ENCODE assay signal across 8 cellular contexts in the genomic region with DNA sequence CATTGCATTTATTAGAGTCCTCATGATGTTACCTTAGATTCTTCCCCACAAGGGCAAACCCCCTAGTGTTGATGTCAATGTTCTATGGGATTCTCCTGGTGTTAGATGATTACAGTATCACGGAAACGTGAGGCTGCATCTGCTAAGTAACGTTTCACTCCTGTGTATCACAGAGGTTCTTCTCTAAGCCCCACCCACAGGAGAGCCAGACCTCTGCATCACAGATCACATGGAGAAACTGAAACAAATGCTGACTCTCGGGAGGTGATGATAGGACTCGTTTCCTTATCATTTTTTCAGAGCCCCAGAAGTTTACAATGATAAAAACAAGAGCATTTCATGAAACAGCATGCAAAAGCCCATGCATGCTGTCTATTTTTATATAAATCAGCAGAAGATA.
DNase-seq lines count a peak whose midpoint lies in the region; ATAC-seq and TF ChIP-seq lines count a peak whose summit lies in the region.

No MANE protein-coding gene starts in this region.

- no peaks in the 10 kb centered on the region for H3K9me3 ChIP-seq in CD8-positive, alpha-beta memory T cell (ENCODE audit: low read length)
- H3K9me3 ChIP-seq in tibial artery = no peaks in the 10 kb centered on the region

- peaks cover 2 to 5% of the 10 kb centered on the region in 2 donors for H3K27me3 Mint-ChIP-seq in CD8-positive, alpha-beta memory T cell
- H3K27me3 Mint-ChIP-seq in activated T-helper 17 cell treated with anti-CD3 and anti-CD28 coated beads, Interleukin-2, amount 50 U/mL, for 72 hours = peaks cover 11% of the 10 kb centered on the region

- intact Hi-C loops in tibial artery (cut with DNase I; ENCODE audit: low total_unique reads) = no loop called here

- POLR2A ChIA-PET in CD8-positive, alpha-beta memory T cell (lab: Charles Lee) = no interaction called here

- peak overlapping the region; percentile 35 to 96 (median 84) for H3K27ac Mint-ChIP-seq in CD8-positive, alpha-beta memory T cell
- peak overlapping the region; percentile 94 for H3K27ac Mint-ChIP-seq in activated T-helper 17 cell treated with anti-CD3 and anti-CD28 coated beads, Interleukin-2, amount 50 U/mL, for 72 hours

- H3K4me1 Mint-ChIP-seq in CD8-positive, alpha-beta memory T cell = peaks cover 19 to 29% (median 27%) of the 10 kb centered on the region in 3 donors
- peaks cover 34% of the 10 kb centered on the region for H3K4me1 Mint-ChIP-seq in activated T-helper 17 cell treated with anti-CD3 and anti-CD28 coated beads, Interleukin-2, amount 50 U/mL, for 72 hours

- CTCF ChIA-PET in CD8-positive, alpha-beta memory T cell (lab: Charles Lee) = no interaction called here

- H3K9me3 Mint-ChIP-seq in CD8-positive, alpha-beta memory T cell = peaks cover 0 to 12% (median 8%) of the 10 kb centered on the region in 5 donors
- peaks cover 10% of the 10 kb centered on the region for H3K9me3 Mint-ChIP-seq in activated T-helper 17 cell treated with anti-CD3 and anti-CD28 coated beads, Interleukin-2, amount 50 U/mL, for 72 hours

- peak overlapping the region; percentile 81 to 93 (median 86) for H3K4me3 Mint-ChIP-seq in CD8-positive, alpha-beta memory T cell
- H3K4me3 Mint-ChIP-seq in activated T-helper 17 cell treated with anti-CD3 and anti-CD28 coated beads, Interleukin-2, amount 50 U/mL, for 72 hours = peak overlapping the region; percentile 77

- no peak overlapping the region for H3K27ac ChIP-seq in CD8-positive, alpha-beta memory T cell (ENCODE audit: low read depth, low read length)
- no peak overlapping the region for H3K27ac ChIP-seq in tibial artery

- no peaks in the 10 kb centered on the region for H3K36me3 ChIP-seq in CD8-positive, alpha-beta memory T cell (ENCODE audit: insufficient read depth, low read length)
- no peaks in the 10 kb centered on the region for H3K36me3 ChIP-seq in tibial artery

- H3K4me1 ChIP-seq in CD8-positive, alpha-beta memory T cell (ENCODE audit: insufficient read depth, low read length) = peaks cover 8% of the 10 kb centered on the region
- H3K4me1 ChIP-seq in tibial artery = peaks cover 0 to 6% (median 3%) of the 10 kb centered on the region in 4 donors

- peak in 4 of 5 donors; percentile 13 to 57 (median 28) for DNase-seq in CD8-positive, alpha-beta memory T cell
- peak; percentile 14 for DNase-seq in stimulated activated CD8-positive, alpha-beta memory T cell treated with anti-CD3 and anti-CD28 coated beads, Interleukin-7, amount 100 ng/mL, for 24 hours (ENCODE audit: low read depth)
- DNase-seq in NCI-H187 (lab: John Stamatoyannopoulos, UW) (no peak), tibial artery (no peak)
- DNase-seq in activated CD8-positive, alpha-beta memory T cell treated with anti-CD3 and anti-CD28 coated beads, Interleukin-2, amount 50 U/mL, for 48 hours = no peak

- ATAC-seq in GM21381 (IDR thresholded peaks at IDR 0.05; ENCODE audit: unreplicated experiment) (peak; percentile 71), HG03521 (IDR thresholded peaks at IDR 0.05; ENCODE audit: unreplicated experiment) (peak; percentile 83)
- peak; percentile 67 for ATAC-seq in activated T-helper 17 cell treated with anti-CD3 and anti-CD28 coated beads, Interleukin-2, amount 50 U/mL, for 72 hours (replicated peaks)

- no peak for TF ChIP-seq CTCF in tibial artery (IDR thresholded peaks at IDR 0.05)

- peaks cover 0 to 6% (median 3%) of the 10 kb centered on the region in 3 donors for H3K36me3 Mint-ChIP-seq in CD8-positive, alpha-beta memory T cell
- no peaks in the 10 kb centered on the region for H3K36me3 Mint-ChIP-seq in activated T-helper 17 cell treated with anti-CD3 and anti-CD28 coated beads, Interleukin-2, amount 50 U/mL, for 72 hours (ENCODE audit: low read depth)

- H3K27me3 ChIP-seq in CD8-positive, alpha-beta memory T cell (ENCODE audit: insufficient read depth, low read length, poor library complexity, severe bottlenecking) = no peaks in the 10 kb centered on the region
- H3K27me3 ChIP-seq in tibial artery = peaks cover 0 to 4% of the 10 kb centered on the region in 2 donors

- peak overlapping the region; percentile 30 for H3K4me3 ChIP-seq in CD8-positive, alpha-beta memory T cell (ENCODE audit: low read length)
- no peak overlapping the region for H3K4me3 ChIP-seq in tibial artery

Comparison
In these comparisons a context has a peak if more than half of its experiments do, and no peak if none do; other contexts are left out.
1. DNase-seq: peak in CD8-positive, alpha-beta memory T cell (4 of 5) and stimulated activated CD8-positive, alpha-beta memory T cell treated with anti-CD3 and anti-CD28 coated beads, Interleukin-7, amount 100 ng/mL, for 24 hours (single experiment); none in NCI-H187 (0 of 2), tibial artery (0 of 2) and activated CD8-positive, alpha-beta memory T cell treated with anti-CD3 and anti-CD28 coated beads, Interleukin-2, amount 50 U/mL, for 48 hours (single experiment).
2. Peak in every context shown above with its lines, with median percentiles within 50 percentile points of each other: ATAC-seq.